In genomic region chr3:59463253-59463652, GRCh38 we compare ENCODE assay signal across 30 cellular contexts.
"Had no signal": no experiment of that assay in that cellular context is flagged by ENCODE, and none has a peak within 500 bp of the region (broad histone marks: within the 10 kb centered on the region; RNA-seq: fewer than 3 reads in every experiment).

No MANE protein-coding gene starts in this region.

- H3K9me3 ChIP-seq: esophagus muscularis mucosa, gastroesophageal sphincter had no signal

- H3K4me3 ChIP-seq: esophagus muscularis mucosa, gastroesophageal sphincter had no signal

- H3K4me3 Mint-ChIP-seq: activated CD4-positive, alpha-beta memory T cell treated with anti-CD3 and anti-CD28 coated beads for 36 hours; activated CD4-positive, alpha-beta T cell treated with anti-CD3 and anti-CD28 coated beads for 36 hours; activated CD4-positive, alpha-beta T cell treated with anti-CD3 and anti-CD28 coated beads, Interleukin-2, amount 10 ng/mL, durations not matched to agents 24 days and 14 days; activated CD8-positive, alpha-beta T cell treated with anti-CD3 and anti-CD28 coated beads, Interleukin-2, amount 10 ng/mL, durations not matched to agents 7 days and 5 days; activated naive CD8-positive, alpha-beta T cell; activated T-cell treated with anti-CD3 and anti-CD28 coated beads, Interleukin-2, amount 50 U/mL, for 4 hours; activated T-helper 17 cell treated with anti-CD3 and anti-CD28 coated beads, Interleukin-2, amount 50 U/mL, for 72 hours; effector memory CD8-positive, alpha-beta T cell; T-helper 17 cell; T-helper 2 cell treated with Interferon-gamma antibody and Interleukin-4, amounts not matched to agents 5 μg/mL and 100 μg/mL, for 36 hours had no signal

- DNase-seq: activated CD4-positive, alpha-beta memory T cell treated with anti-CD3 and anti-CD28 coated beads for 36 hours; activated CD4-positive, alpha-beta T cell treated with anti-CD3 and anti-CD28 coated beads for 36 hours; activated CD4-positive, alpha-beta T cell treated with anti-CD3 and anti-CD28 coated beads, Interleukin-2, amount 10 ng/mL, durations not matched to agents 24 days and 14 days; activated CD4-positive, CD25-positive, alpha-beta regulatory T cell; activated CD4-positive, CD25-positive, alpha-beta regulatory T cell treated with anti-CD3 and anti-CD28 coated beads, Interleukin-2, amount 50 U/mL, for 72 hours; activated CD8-positive, alpha-beta memory T cell treated with anti-CD3 and anti-CD28 coated beads, Interleukin-2, amount 50 U/mL, for 48 hours; activated CD8-positive, alpha-beta T cell treated with anti-CD3 and anti-CD28 coated beads, Interleukin-2, amount 10 ng/mL, durations not matched to agents 7 days and 5 days; activated effector memory CD4-positive, alpha-beta T cell treated with Interleukin-2 at 50 U/mL for 16 hours; activated gamma-delta T cell treated with Interleukin-2 at 50 U/mL for 16 hours; activated naive CD4-positive, alpha-beta T cell treated with anti-CD3 and anti-CD28 coated beads, Interleukin-2, amount 50 U/mL, for 16 hours; activated naive CD4-positive, alpha-beta T cell treated with Interleukin-2 at 50 U/mL for 16 hours; activated T-cell treated with anti-CD3 and anti-CD28 coated beads for 4 hours; activated T-cell treated with anti-CD3 and anti-CD28 coated beads, Interleukin-2, amount 50 U/mL, for 4 hours; amniotic stem cell; anterior cingulate cortex; brain microvascular endothelial cell; caudate nucleus; cortex of kidney; dermis blood vessel endothelial cell; effector CD4-positive, alpha-beta T cell; effector memory CD8-positive, alpha-beta T cell; erythroblast; foreskin melanocyte; T-helper 17 cell; T1000 had no signal

- ATAC-seq: activated CD4-positive, alpha-beta T cell treated with anti-CD3 and anti-CD28 coated beads for 36 hours; activated CD8-positive, alpha-beta T cell treated with anti-CD3 and anti-CD28 coated beads, Interleukin-2, amount 10 ng/mL, durations not matched to agents 7 days and 5 days; activated T-cell treated with anti-CD3 and anti-CD28 coated beads, Interleukin-2, amount 50 U/mL, for 4 hours; activated T-helper 17 cell treated with anti-CD3 and anti-CD28 coated beads, Interleukin-2, amount 50 U/mL, for 72 hours; effector memory CD8-positive, alpha-beta T cell; gastroesophageal sphincter; T-helper 17 cell had no signal

- H3K4me1 ChIP-seq: esophagus muscularis mucosa, gastroesophageal sphincter had no signal

- H3K27ac ChIP-seq: brain microvascular endothelial cell, esophagus muscularis mucosa, gastroesophageal sphincter had no signal

- H3K9me3 Mint-ChIP-seq: activated T-helper 17 cell treated with anti-CD3 and anti-CD28 coated beads, Interleukin-2, amount 50 U/mL, for 72 hours had no signal

- H3K27ac Mint-ChIP-seq: activated CD4-positive, alpha-beta memory T cell treated with anti-CD3 and anti-CD28 coated beads for 36 hours; activated CD4-positive, alpha-beta T cell treated with anti-CD3 and anti-CD28 coated beads for 36 hours; activated CD4-positive, alpha-beta T cell treated with anti-CD3 and anti-CD28 coated beads, Interleukin-2, amount 10 ng/mL, durations not matched to agents 24 days and 14 days; activated CD8-positive, alpha-beta T cell treated with anti-CD3 and anti-CD28 coated beads, Interleukin-2, amount 10 ng/mL, durations not matched to agents 7 days and 5 days; activated naive CD8-positive, alpha-beta T cell; activated T-helper 17 cell treated with anti-CD3 and anti-CD28 coated beads, Interleukin-2, amount 50 U/mL, for 72 hours; effector memory CD8-positive, alpha-beta T cell; T-helper 17 cell; T-helper 2 cell treated with Interferon-gamma antibody and Interleukin-4, amounts not matched to agents 5 μg/mL and 100 μg/mL, for 36 hours had no signal

- H3K27me3 Mint-ChIP-seq: activated CD4-positive, alpha-beta memory T cell treated with anti-CD3 and anti-CD28 coated beads for 36 hours; activated CD4-positive, alpha-beta T cell treated with anti-CD3 and anti-CD28 coated beads for 36 hours; activated CD4-positive, alpha-beta T cell treated with anti-CD3 and anti-CD28 coated beads, Interleukin-2, amount 10 ng/mL, durations not matched to agents 24 days and 14 days; activated naive CD8-positive, alpha-beta T cell; activated T-helper 17 cell treated with anti-CD3 and anti-CD28 coated beads, Interleukin-2, amount 50 U/mL, for 72 hours; effector memory CD8-positive, alpha-beta T cell; T-helper 17 cell had no signal

- H3K4me1 Mint-ChIP-seq: activated CD4-positive, alpha-beta T cell treated with anti-CD3 and anti-CD28 coated beads for 36 hours; activated T-helper 17 cell treated with anti-CD3 and anti-CD28 coated beads, Interleukin-2, amount 50 U/mL, for 72 hours had no signal

- H3K36me3 ChIP-seq: brain microvascular endothelial cell, esophagus muscularis mucosa, gastroesophageal sphincter had no signal

- H3K27me3 ChIP-seq: brain microvascular endothelial cell, esophagus muscularis mucosa, gastroesophageal sphincter had no signal
